Comparison of ENCODE assay signal across 28 cellular contexts in the genomic region with DNA sequence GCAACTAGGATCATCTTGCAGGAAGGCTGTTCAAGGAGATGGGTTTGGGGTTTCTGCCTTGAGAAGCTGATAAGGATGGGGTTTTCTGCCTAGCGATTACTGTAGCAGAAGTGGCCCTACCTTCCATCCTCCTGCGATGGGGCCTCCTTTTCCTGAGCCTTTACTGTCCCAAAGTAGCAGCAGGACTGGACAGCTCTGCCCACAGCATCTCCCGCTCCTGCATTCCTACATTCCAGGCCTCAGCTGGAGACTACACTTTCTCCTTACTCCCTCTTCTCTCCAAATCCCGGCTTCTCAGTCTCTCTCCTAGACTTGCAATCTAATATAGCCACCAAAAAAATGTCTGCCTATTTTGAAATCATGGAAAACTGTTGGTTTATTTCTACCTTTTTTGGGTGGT.
"Had no signal": no experiment of that assay in that cellular context is flagged by ENCODE, and none has a peak within 500 bp of the region (broad histone marks: within the 10 kb centered on the region; RNA-seq: fewer than 3 reads in every experiment).

No MANE protein-coding gene starts in this region.

- H3K4me3 Mint-ChIP-seq: effector memory CD8-positive, alpha-beta T cell; immature natural killer cell; memory B cell; mesothelial cell of epicardium; naive B cell; natural killer cell treated with Interleukin-12 subunit alpha and Interleukin-12 subunit beta and Interleukin-15 and Interleukin-18, amount 100 ng/mL, for 72 hours; stimulated activated effector memory CD8-positive, alpha-beta T cell treated with anti-CD3 and anti-CD28 coated beads, Interleukin-12 subunit alpha, Interleukin-12 subunit beta, amount 100 ng/mL, for 72 hours had no signal

- DNase-seq: dermis blood vessel endothelial cell; effector memory CD8-positive, alpha-beta T cell; foreskin fibroblast; gastrocnemius medialis; heart left ventricle; immature natural killer cell; mucosa of descending colon; naive B cell; occipital lobe; pancreas; stimulated activated CD4-positive, alpha-beta T cell treated with anti-CD3 and anti-CD28 coated beads, Interleukin-2, amount 100 ng/mL, for 24 hours; stimulated activated CD4-positive, alpha-beta T cell treated with anti-CD3 and anti-CD28 coated beads, Interleukin-4, amount 100 ng/mL, for 24 hours; stimulated activated naive CD4-positive, alpha-beta T cell treated with Interleukin-2 at 50 U/mL for 16 hours; stomach; thyroid gland; trophoblast cell had no signal

- FAIRE-seq: keratinocyte, pancreas had no signal

- H3K27ac Mint-ChIP-seq: effector memory CD8-positive, alpha-beta T cell; immature natural killer cell; memory B cell; mesothelial cell of epicardium; natural killer cell treated with Interleukin-12 subunit alpha and Interleukin-12 subunit beta and Interleukin-15 and Interleukin-18, amount 100 ng/mL, for 72 hours; progenitor cell of endocrine pancreas; stimulated activated effector memory CD8-positive, alpha-beta T cell treated with anti-CD3 and anti-CD28 coated beads, Interleukin-12 subunit alpha, Interleukin-12 subunit beta, amount 100 ng/mL, for 72 hours had no signal

- H3K36me3 Mint-ChIP-seq: immature natural killer cell; memory B cell; mesothelial cell of epicardium; naive B cell; natural killer cell treated with Interleukin-12 subunit alpha and Interleukin-12 subunit beta and Interleukin-15 and Interleukin-18, amount 100 ng/mL, for 72 hours; stimulated activated effector memory CD8-positive, alpha-beta T cell treated with anti-CD3 and anti-CD28 coated beads, Interleukin-12 subunit alpha, Interleukin-12 subunit beta, amount 100 ng/mL, for 72 hours had no signal

- H3K79me2 ChIP-seq: hepatocyte had no signal

- H3K36me3 ChIP-seq: gastrocnemius medialis, heart left ventricle, pancreas, stomach, thyroid gland, vagina had no signal

- H3K9me3 ChIP-seq: gastrocnemius medialis, mucosa of descending colon, pancreas, thyroid gland, vagina had no signal

- H2AFZ ChIP-seq: hepatocyte had no signal

- H3K4me1 Mint-ChIP-seq: immature natural killer cell; memory B cell; mesothelial cell of epicardium; naive B cell; stimulated activated effector memory CD8-positive, alpha-beta T cell treated with anti-CD3 and anti-CD28 coated beads, Interleukin-12 subunit alpha, Interleukin-12 subunit beta, amount 100 ng/mL, for 72 hours had no signal

- H3K4me1 ChIP-seq: gastrocnemius medialis, heart left ventricle, stomach, thyroid gland, vagina had no signal

- H3K4me2 ChIP-seq: hepatocyte had no signal

- H3K9me3 Mint-ChIP-seq: mesothelial cell of epicardium; natural killer cell treated with Interleukin-12 subunit alpha and Interleukin-12 subunit beta and Interleukin-15 and Interleukin-18, amount 100 ng/mL, for 72 hours; stimulated activated effector memory CD8-positive, alpha-beta T cell treated with anti-CD3 and anti-CD28 coated beads, Interleukin-12 subunit alpha, Interleukin-12 subunit beta, amount 100 ng/mL, for 72 hours had no signal

- H3K27me3 ChIP-seq: gastrocnemius medialis, heart left ventricle, pancreas, stomach, thyroid gland, vagina had no signal

- H3K27ac ChIP-seq: coronary artery, gastrocnemius medialis, heart left ventricle, hepatocyte, pancreas, stomach, thyroid gland, vagina had no signal

- H3K4me3 ChIP-seq: coronary artery, gastrocnemius medialis, heart left ventricle, hepatocyte, lung, mucosa of descending colon, pancreas, stomach, thyroid gland, vagina had no signal

- ATAC-seq: effector memory CD8-positive, alpha-beta T cell; gastrocnemius medialis; heart left ventricle; left lobe of liver; mucosa of descending colon; natural killer cell treated with Interleukin-12 subunit alpha and Interleukin-12 subunit beta and Interleukin-15 and Interleukin-18, amount 100 ng/mL, for 72 hours; pancreas; sciatic nerve; stimulated activated effector memory CD8-positive, alpha-beta T cell treated with anti-CD3 and anti-CD28 coated beads, Interleukin-12 subunit alpha, Interleukin-12 subunit beta, amount 100 ng/mL, for 72 hours had no signal
